In genomic region chr11:118996926-118997626, GRCh38 we compare ENCODE assay signal across 9 cellular contexts. TPM values are rescaled to one million over a fixed set of nuclear protein-coding genes. Genes with fewer than 3 reads are reported as not detected.
DNase-seq lines count a peak whose midpoint lies in the region; ATAC-seq and TF ChIP-seq lines count a peak whose summit lies in the region.
"Had no signal": no experiment of that assay in that cellular context is flagged by ENCODE, and none has a peak within 500 bp of the region (broad histone marks: within the 10 kb centered on the region; RNA-seq: fewer than 3 reads in every experiment).

No MANE protein-coding gene starts in this region.

- H3K4me1 ChIP-seq in CD4-positive, CD25-positive, alpha-beta regulatory T cell (ENCODE audit: control insufficient read depth, insufficient read depth, low read length, poor library complexity, severe bottlenecking) = peaks cover 27% of the 10 kb centered on the region
- H3K4me1 ChIP-seq in muscle layer of duodenum (ENCODE audit: control insufficient read depth in 1 of 2, insufficient read depth in 2 of 2, low read length in 2 of 2) (peaks cover 6 to 21% of the 10 kb centered on the region in 2 donors), upper lobe of left lung (peaks cover 19 to 30% (median 22%) of the 10 kb centered on the region in 4 donors)

- DNase-seq in CD4-positive, CD25-positive, alpha-beta regulatory T cell = peak in 2 of 3 donors; percentile 31 to 61
- DNase-seq in KG1 (lab: John Stamatoyannopoulos, UW) = peak; percentile 53
- peak; percentile 69 for DNase-seq in activated CD4-positive, alpha-beta T cell treated with anti-CD3 and anti-CD28 coated beads for 48 hours
- peak; percentile 17 for DNase-seq in endothelial cell (ENCODE audit: low spot score)
- DNase-seq in upper lobe of left lung = no peak
- DNase-seq in posterior vena cava (ENCODE audit: low spot score) = no peak

- 14 to 16% methylated on average over 20 to 22 of the region's 22 CpGs for WGBS in upper lobe of left lung, 2 donors

- peaks cover 17 to 44% (median 25%) of the 10 kb centered on the region in 4 donors for H3K4me1 Mint-ChIP-seq in CD4-positive, CD25-positive, alpha-beta regulatory T cell
- H3K4me1 Mint-ChIP-seq in endothelial cell (ENCODE audit: unreplicated experiment) = peaks cover 21% of the 10 kb centered on the region

- peak; percentile 11 to 12 for ATAC-seq in CD4-positive, CD25-positive, alpha-beta regulatory T cell (ENCODE audit: low read depth in 2 of 2)
- peak; percentile 24 for ATAC-seq in GM19438 (IDR thresholded peaks at IDR 0.05; ENCODE audit: low read depth, unreplicated experiment)
- peak; percentile 44 to 49 for ATAC-seq in upper lobe of left lung (ENCODE audit: low FRiP score in 2 of 2)

- H3K27ac Mint-ChIP-seq in CD4-positive, CD25-positive, alpha-beta regulatory T cell = peak overlapping the region; percentile 96 to 99 (median 96)
- peak overlapping the region; percentile 24 for H3K27ac Mint-ChIP-seq in endothelial cell (ENCODE audit: unreplicated experiment)

- H3K4me3 Mint-ChIP-seq in CD4-positive, CD25-positive, alpha-beta regulatory T cell = peak overlapping the region; percentile 91 to 100 (median 97)
- H3K4me3 Mint-ChIP-seq in endothelial cell (ENCODE audit: unreplicated experiment) = peak overlapping the region; percentile 89

- intact Hi-C loops in posterior vena cava (cut with DNase I) = no loop called here

- TF ChIP-seq CTCF in endothelial cell (IDR thresholded peaks at IDR 0.05; ENCODE audit: unreplicated experiment) (peak; percentile 28), upper lobe of left lung (IDR thresholded peaks at IDR 0.05) (peak in 2 of 6 experiments; percentile 9 to 32)

- no peak for TF ChIP-seq POLR2A in upper lobe of left lung (IDR thresholded peaks at IDR 0.05)

- H3K27ac ChIP-seq in CD4-positive, CD25-positive, alpha-beta regulatory T cell (ENCODE audit: insufficient read depth, low read length, poor library complexity, severe bottlenecking) = peak overlapping the region; percentile 86
- H3K27ac ChIP-seq in muscle layer of duodenum (ENCODE audit: low read length) (peak overlapping the region; percentile 28), upper lobe of left lung (peak overlapping the region; percentile 41 to 92 (median 89))

- peaks cover 5% of the 10 kb centered on the region for H3K27me3 Mint-ChIP-seq in CD4-positive, CD25-positive, alpha-beta regulatory T cell
- H3K27me3 Mint-ChIP-seq in endothelial cell (ENCODE audit: unreplicated experiment) = peaks cover 7% of the 10 kb centered on the region

- H3K4me3 ChIP-seq in CD4-positive, CD25-positive, alpha-beta regulatory T cell (ENCODE audit: low read depth, low read length) = peak overlapping the region; percentile 94
- H3K4me3 ChIP-seq in muscle layer of duodenum (ENCODE audit: low read depth in 1 of 2, low read length in 2 of 2) (peak overlapping the region; percentile 84 to 88), upper lobe of left lung (peak overlapping the region; percentile 54 to 94 (median 90))

- no peak for TF ChIP-seq EP300 in upper lobe of left lung (IDR thresholded peaks at IDR 0.05)

- no peaks in the 10 kb centered on the region for H3K9me3 ChIP-seq in CD4-positive, CD25-positive, alpha-beta regulatory T cell (ENCODE audit: control insufficient read depth in 2 of 2, low read length in 2 of 2)
- H3K9me3 ChIP-seq in muscle layer of duodenum (ENCODE audit: control insufficient read depth in 1 of 2, low read length in 2 of 2) (no peaks in the 10 kb centered on the region), upper lobe of left lung (no peaks in the 10 kb centered on the region)

- no peaks in the 10 kb centered on the region for H3K9me3 Mint-ChIP-seq in CD4-positive, CD25-positive, alpha-beta regulatory T cell
- no peaks in the 10 kb centered on the region for H3K9me3 Mint-ChIP-seq in endothelial cell (ENCODE audit: unreplicated experiment)

- no peaks in the 10 kb centered on the region for H3K27me3 ChIP-seq in CD4-positive, CD25-positive, alpha-beta regulatory T cell (ENCODE audit: control insufficient read depth, insufficient read depth, low read length)
- H3K27me3 ChIP-seq in muscle layer of duodenum (ENCODE audit: low read depth, low read length) (no peaks in the 10 kb centered on the region), upper lobe of left lung (no peaks in the 10 kb centered on the region)

- H3K36me3 Mint-ChIP-seq in CD4-positive, CD25-positive, alpha-beta regulatory T cell = peaks cover 11% of the 10 kb centered on the region
- H3K36me3 Mint-ChIP-seq in endothelial cell (ENCODE audit: low read depth, unreplicated experiment) = no peaks in the 10 kb centered on the region

- peaks cover 22% of the 10 kb centered on the region for H3K36me3 ChIP-seq in CD4-positive, CD25-positive, alpha-beta regulatory T cell (ENCODE audit: control insufficient read depth, insufficient read depth, low read length)
- peaks cover 0 to 12% of the 10 kb centered on the region in 2 donors for H3K36me3 ChIP-seq in muscle layer of duodenum (ENCODE audit: control insufficient read depth in 1 of 2, insufficient read depth in 2 of 2, low read length in 2 of 2)
- H3K36me3 ChIP-seq in upper lobe of left lung = peaks cover 0 to 26% (median 15%) of the 10 kb centered on the region in 4 donors

RNA-seq across cellular contexts. Expression of gene CENATAC, which starts 0.9 kb away (rescaled TPM):
- 116 TPM for total RNA-seq in CD4-positive, CD25-positive, alpha-beta regulatory T cell
- 10 to 100 TPM in 3 of 4 donors, 1 to 10 TPM in 1; 10.0 to 14.4 (median 11.9) TPM for polyA plus RNA-seq in CD4-positive, CD25-positive, alpha-beta regulatory T cell
- total RNA-seq in endothelial cell (ENCODE audit: unreplicated experiment) (34.7 TPM), upper lobe of left lung (100 to 1,000 TPM in 3 of 6 donors, 10 to 100 TPM in 3; 44.3 to 407 (median 94.3) TPM), posterior vena cava (10 to 100 TPM; 27.8 TPM)

RNA-seq across cellular contexts. Expression of gene RPS25, which starts 21.1 kb away (rescaled TPM):
- 1,801 TPM for total RNA-seq in CD4-positive, CD25-positive, alpha-beta regulatory T cell
- 1,000 to 10,000 TPM; 3,291 to 5,953 (median 5,138) TPM for polyA plus RNA-seq in CD4-positive, CD25-positive, alpha-beta regulatory T cell
- total RNA-seq in endothelial cell (ENCODE audit: unreplicated experiment) (1,293 TPM), upper lobe of left lung (1,000 to 10,000 TPM in 2 of 6 donors, 100 to 1,000 TPM in 4; 253 to 1,288 (median 830) TPM), posterior vena cava (100 to 1,000 TPM; 741 to 816 TPM)

RNA-seq across cellular contexts. Expression of gene TRAPPC4, which starts 21.5 kb away (rescaled TPM):
- 82.9 TPM for total RNA-seq in CD4-positive, CD25-positive, alpha-beta regulatory T cell
- 100 to 1,000 TPM; 135 to 179 (median 151) TPM for polyA plus RNA-seq in CD4-positive, CD25-positive, alpha-beta regulatory T cell
- total RNA-seq in endothelial cell (ENCODE audit: unreplicated experiment) = 60.4 TPM
- total RNA-seq in upper lobe of left lung = 10 to 100 TPM; 44.2 to 77.5 (median 63.6) TPM
- 10 to 100 TPM; 45.4 to 49.9 TPM for total RNA-seq in posterior vena cava

RNA-seq across cellular contexts. Expression of gene FOXR1, which starts 25.5 kb away (rescaled TPM):
- not detected for total RNA-seq in CD4-positive, CD25-positive, alpha-beta regulatory T cell
- polyA plus RNA-seq in CD4-positive, CD25-positive, alpha-beta regulatory T cell = not detected
- total RNA-seq in endothelial cell (ENCODE audit: unreplicated experiment) = not detected
- total RNA-seq in upper lobe of left lung = not detected
- total RNA-seq in posterior vena cava = not detected
- total RNA-seq: T-helper 1 cell treated with Interleukin-12 subunit alpha and Interleukin-12 subunit beta and Interleukin-4 antibody, amounts not matched to agents 30 ng/mL and 1 ng/mL, for 36 hours had no signal

RNA-seq across cellular contexts. Expression of gene SLC37A4, which starts 33.6 kb away (rescaled TPM):
- total RNA-seq in CD4-positive, CD25-positive, alpha-beta regulatory T cell = 6.8 TPM
- 10 to 100 TPM in 3 of 4 donors, 1 to 10 TPM in 1; 6.9 to 14.7 (median 10.8) TPM for polyA plus RNA-seq in CD4-positive, CD25-positive, alpha-beta regulatory T cell
- total RNA-seq in endothelial cell (ENCODE audit: unreplicated experiment) (21.9 TPM), upper lobe of left lung (10 to 100 TPM; 11.4 to 29.0 (median 19.9) TPM), posterior vena cava (1 to 10 TPM; 6.0 to 7.8 TPM)

Comparison
In these comparisons a context has a peak if more than half of its experiments do, and no peak if none do; other contexts are left out.
1. DNase-seq: peak in CD4-positive, CD25-positive, alpha-beta regulatory T cell (2 of 3), KG1 (single experiment), activated CD4-positive, alpha-beta T cell treated with anti-CD3 and anti-CD28 coated beads for 48 hours (single experiment) and endothelial cell (single experiment); none in upper lobe of left lung (0 of 2) and posterior vena cava (single experiment).
2. H3K27ac ChIP-seq: peak in every context shown above with its lines; median percentile 89 in upper lobe of left lung; 86 in CD4-positive, CD25-positive, alpha-beta regulatory T cell; 28 in muscle layer of duodenum.
3. Peak in every context shown above with its lines, with median percentiles within 50 percentile points of each other: ATAC-seq and H3K4me3 ChIP-seq.